13 cellular contexts compared by ENCODE assay signal in genomic region chr12:10716277-10716676, GRCh38. TPM values are rescaled to one million over a fixed set of nuclear protein-coding genes. Genes with fewer than 3 reads are reported as not detected.
A peak's percentile ranks its signal among the peaks of the same experiment; 100 is the strongest.
DNase-seq lines count a peak whose midpoint lies in the region; ATAC-seq and TF ChIP-seq lines count a peak whose summit lies in the region.
"Had no signal": no experiment of that assay in that cellular context is flagged by ENCODE, and none has a peak within 500 bp of the region (broad histone marks: within the 10 kb centered on the region; RNA-seq: fewer than 3 reads in every experiment).

No MANE protein-coding gene starts in this region.

- intact Hi-C loops in left lung (cut with DNase I): no loop called here

- CTCF ChIA-PET in BJ (lab: Yijun Ruan, JAX): no interaction called here

- TF ChIP-seq CTCF in BJ (IDR thresholded peaks at IDR 0.05; ENCODE audit: insufficient read depth, low read depth, low read length) (no peak), fibroblast of lung (conservative IDR thresholded peaks at IDR 0.05 in 1 of 2, IDR thresholded peaks at IDR 0.05 in 1 of 2; ENCODE audit: low read depth in 1 of 2, low read length in 2 of 2) (no peak), left lung (IDR thresholded peaks at IDR 0.05) (no peak)

- H3K4me1 ChIP-seq in SJSA1 (replicated peaks) (peaks cover 47% of the 10 kb centered on the region), fibroblast of lung (ENCODE audit: control insufficient read depth, extremely low read depth, insufficient read depth, low read length) (peaks cover 7% of the 10 kb centered on the region), rectal smooth muscle tissue (ENCODE audit: control insufficient read depth, insufficient read depth, low read length) (peaks cover 29% of the 10 kb centered on the region), left lung (peaks cover 35 to 50% of the 10 kb centered on the region in 2 donors)

- H3K36me3 ChIP-seq in BJ (ENCODE audit: control insufficient read depth, insufficient read depth, low read length) (peaks cover 5% of the 10 kb centered on the region; the same call in 1 of the 2 replicates), SJSA1 (peaks cover 65% of the 10 kb centered on the region), fibroblast of lung (ENCODE audit: control insufficient read depth, insufficient read depth, low read length) (peaks cover 12% of the 10 kb centered on the region), rectal smooth muscle tissue (ENCODE audit: control insufficient read depth, insufficient read depth, low read length) (peaks cover 14% of the 10 kb centered on the region), left lung (peaks cover 0 to 45% of the 10 kb centered on the region in 2 donors)

- peak overlapping the region; percentile 77 for H3K4me2 ChIP-seq in fibroblast of lung (ENCODE audit: extremely low read depth, insufficient read depth, low read length)

- POLR2A ChIA-PET in BJ (lab: Charles Lee): no interaction called here

- ATAC-seq in left lung: no peak

- H3K9ac ChIP-seq in fibroblast of lung (ENCODE audit: insufficient read depth, low read length): peak overlapping the region; percentile 4
- no peak overlapping the region for H3K9ac ChIP-seq in rectal smooth muscle tissue (ENCODE audit: low read length)

- H2AFZ ChIP-seq in fibroblast of lung (ENCODE audit: low read length): no peak overlapping the region

- DNase-seq in BJ (ENCODE audit: low read depth) (no peak), SJSA1 (ENCODE audit: low read depth in 1 of 2, low spot score in 2 of 2) (peak in 1 of 2 experiments; percentile 2), fibroblast of lung (ENCODE audit: low read depth in 2 of 2) (no peak), left lung (no peak), ecto neural progenitor cell (ENCODE audit: low spot score) (no peak), amniotic stem cell (lab: John Stamatoyannopoulos, UW) (no peak)
- no peak for DNase-seq in activated effector memory CD4-positive, alpha-beta T cell treated with anti-CD3 and anti-CD28 coated beads, Interleukin-2, amount 50 U/mL, for 16 hours
- DNase-seq: activated CD4-positive, alpha-beta T cell treated with anti-CD3 and anti-CD28 coated beads, Interleukin-2, amount 50 U/mL, for 1 hour; activated naive CD4-positive, alpha-beta T cell treated with anti-CD3 and anti-CD28 coated beads, Interleukin-2, amount 10 ng/mL, durations not matched to agents 7 days and 5 days; effector memory CD8-positive, alpha-beta T cell; NCI-H510A had no signal

- peaks cover 49% of the 10 kb centered on the region for H3K79me2 ChIP-seq in fibroblast of lung (ENCODE audit: control insufficient read depth, insufficient read depth, low read length)

- H3K9me3 ChIP-seq in SJSA1 (replicated peaks) (no peaks in the 10 kb centered on the region), fibroblast of lung (ENCODE audit: control insufficient read depth, insufficient read depth, low read depth, low read length) (no peaks in the 10 kb centered on the region), left lung (no peaks in the 10 kb centered on the region)

- H3K4me3 ChIP-seq in BJ (ENCODE audit: low read depth, low read length) (peak overlapping the region; percentile 18; the same call in 1 of the 2 replicates), SJSA1 (no peak overlapping the region), fibroblast of lung (replicated peaks in 1 of 4; ENCODE audit: control extremely low read depth in 1 of 4, insufficient read depth in 1 of 4, low read depth in 3 of 4, low read length in 4 of 4) (peak overlapping the region; percentile 20 to 99 (median 60)), rectal smooth muscle tissue (ENCODE audit: low read length) (no peak overlapping the region), left lung (no peak overlapping the region)

- H3K27ac ChIP-seq in SJSA1 (peak overlapping the region; percentile 54), fibroblast of lung (ENCODE audit: insufficient read depth, low read length) (peak overlapping the region; percentile 77), rectal smooth muscle tissue (ENCODE audit: low read depth, low read length) (peak overlapping the region; percentile 65), left lung (peak overlapping the region in 1 of 2 donors; percentile 47)

- H4K20me1 ChIP-seq in fibroblast of lung (ENCODE audit: control insufficient read depth, extremely low read depth, insufficient read depth, low read length): peaks cover 2% of the 10 kb centered on the region

- no peaks in the 10 kb centered on the region for H3K27me3 ChIP-seq in BJ (ENCODE audit: control insufficient read depth, insufficient read depth, low read length)
- no peaks in the 10 kb centered on the region for H3K27me3 ChIP-seq in SJSA1 (replicated peaks)
- H3K27me3 ChIP-seq in fibroblast of lung (ENCODE audit: control insufficient read depth, insufficient read depth, low read length): no peaks in the 10 kb centered on the region
- H3K27me3 ChIP-seq in rectal smooth muscle tissue (ENCODE audit: control insufficient read depth, insufficient read depth, low read length): no peaks in the 10 kb centered on the region
- H3K27me3 ChIP-seq in left lung: no peaks in the 10 kb centered on the region

RNA-seq across cellular contexts. Expression of gene YBX3, which starts 6.8 kb away (rescaled TPM):
- polyA plus RNA-seq in BJ (2011; rRNA removed) (81.4 and 142 TPM in 2 replicates), fibroblast of lung (150 and 172 TPM in 2 replicates)
- polyA minus RNA-seq in BJ (2011; rRNA and poly(A)+ RNA removed): 84.1 and 110 TPM in 2 replicates
- total RNA-seq in SJSA1 (2014; rRNA removed; shearing (Covaris generic)): 95.2 and 104 TPM in 2 replicates
- total RNA-seq in fibroblast of lung (97.8 and 109 TPM in 2 replicates), left lung (100 to 1,000 TPM; 195 to 285 TPM)
- polyA plus RNA-seq in fibroblast of lung (2012): 165 and 199 TPM in 2 replicates
- polyA minus RNA-seq in fibroblast of lung (ENCODE audit: low replicate concordance): 168 and 251 TPM in 2 replicates

RNA-seq across cellular contexts. Expression of gene STYK1, which starts 42.4 kb away (rescaled TPM):
- polyA plus RNA-seq in BJ (2011; rRNA removed) (0.74 and 0.92 TPM in 2 replicates), fibroblast of lung (0.41 TPM in 1 of 2 replicates, not detected in the other)
- polyA minus RNA-seq in BJ (2011; rRNA and poly(A)+ RNA removed): 0.57 and 2.1 TPM in 2 replicates
- 5.9 and 6.3 TPM in 2 replicates for total RNA-seq in SJSA1 (2014; rRNA removed; shearing (Covaris generic))
- total RNA-seq in fibroblast of lung (under 0.01 TPM in 1 of 2 replicates, not detected in the other), left lung (1 to 10 TPM; 1.4 to 1.9 TPM)
- polyA plus RNA-seq in fibroblast of lung (2012): 0.41 TPM in 1 of 2 replicates, not detected in the other
- not detected in 2 replicates for polyA minus RNA-seq in fibroblast of lung (ENCODE audit: low replicate concordance)
- polyA plus RNA-seq: CD14-positive monocyte had no signal

Comparison
In these comparisons a context has a peak if more than half of its experiments do, and no peak if none do; other contexts are left out.
1. H3K4me3 ChIP-seq: peak in BJ (single experiment) and fibroblast of lung (4 of 4); none in SJSA1 (single experiment), rectal smooth muscle tissue (single experiment) and left lung (0 of 2).